19 cellular contexts compared by ENCODE assay signal in genomic region chr18:46385124-46385523, GRCh38.
"Had no signal": no experiment of that assay in that cellular context is flagged by ENCODE, and none has a peak within 500 bp of the region (broad histone marks: within the 10 kb centered on the region; RNA-seq: fewer than 3 reads in every experiment).

No MANE protein-coding gene starts in this region.

- H3K4me3 ChIP-seq: esophagus squamous epithelium, mucosa of descending colon, smooth muscle cell, suprapubic skin, transverse colon, uterus had no signal

- H3K27ac ChIP-seq: parathyroid adenoma, suprapubic skin, transverse colon, uterus had no signal

- H3K4me2 ChIP-seq: smooth muscle cell had no signal

- H2AFZ ChIP-seq: parathyroid adenoma had no signal

- H3K9me3 Mint-ChIP-seq: activated T-helper 1 cell treated with anti-CD3 and anti-CD28 coated beads, Interleukin-12 subunit alpha, Interleukin-12 subunit beta, Interleukin-2, Interleukin-4 antibody, amounts not matched to agents 30 ng/mL and 10 ng/mL and 1 ng/mL, durations not matched to agents 14 hours and 24 hours and 36 hours; effector memory CD8-positive, alpha-beta T cell; stimulated activated naive CD8-positive, alpha-beta T cell treated with anti-CD3 and anti-CD28 coated beads, Interleukin-15, amount 100 ng/mL, for 72 hours; WTC11 had no signal

- H3K4me1 ChIP-seq: uterus had no signal

- H3K9ac ChIP-seq: parathyroid adenoma had no signal

- H3K27me3 Mint-ChIP-seq: activated naive CD8-positive, alpha-beta T cell; stimulated activated naive CD8-positive, alpha-beta T cell treated with anti-CD3 and anti-CD28 coated beads, Interleukin-15, amount 100 ng/mL, for 72 hours had no signal

- H3K9me3 ChIP-seq: esophagus squamous epithelium, mucosa of descending colon, suprapubic skin, transverse colon, uterus had no signal

- H3K4me1 Mint-ChIP-seq: activated CD4-positive, alpha-beta T cell treated with anti-CD3 and anti-CD28 coated beads for 36 hours; stimulated activated naive CD8-positive, alpha-beta T cell treated with anti-CD3 and anti-CD28 coated beads, Interleukin-15, amount 100 ng/mL, for 72 hours had no signal

- H3K4me3 Mint-ChIP-seq: activated CD4-positive, alpha-beta T cell treated with anti-CD3 and anti-CD28 coated beads for 36 hours; activated naive CD8-positive, alpha-beta T cell; activated T-helper 1 cell treated with anti-CD3 and anti-CD28 coated beads, Interleukin-12 subunit alpha, Interleukin-12 subunit beta, Interleukin-2, Interleukin-4 antibody, amounts not matched to agents 30 ng/mL and 10 ng/mL and 1 ng/mL, durations not matched to agents 14 hours and 24 hours and 36 hours; effector memory CD8-positive, alpha-beta T cell; stimulated activated naive CD8-positive, alpha-beta T cell treated with anti-CD3 and anti-CD28 coated beads, Interleukin-15, amount 100 ng/mL, for 72 hours; WTC11 had no signal

- ATAC-seq: activated CD4-positive, alpha-beta T cell treated with anti-CD3 and anti-CD28 coated beads for 36 hours; effector memory CD8-positive, alpha-beta T cell; mucosa of descending colon; sciatic nerve; stimulated activated naive CD8-positive, alpha-beta T cell treated with anti-CD3 and anti-CD28 coated beads, Interleukin-15, amount 100 ng/mL, for 72 hours; WTC11 had no signal

- H3K36me3 ChIP-seq: esophagus squamous epithelium, suprapubic skin, transverse colon, uterus had no signal

- H3K27ac Mint-ChIP-seq: activated CD4-positive, alpha-beta T cell treated with anti-CD3 and anti-CD28 coated beads for 36 hours; activated naive CD8-positive, alpha-beta T cell; activated T-helper 1 cell treated with anti-CD3 and anti-CD28 coated beads, Interleukin-12 subunit alpha, Interleukin-12 subunit beta, Interleukin-2, Interleukin-4 antibody, amounts not matched to agents 30 ng/mL and 10 ng/mL and 1 ng/mL, durations not matched to agents 14 hours and 24 hours and 36 hours; effector memory CD8-positive, alpha-beta T cell; stimulated activated naive CD8-positive, alpha-beta T cell treated with anti-CD3 and anti-CD28 coated beads, Interleukin-15, amount 100 ng/mL, for 72 hours; WTC11 had no signal

- DNase-seq: activated CD4-positive, alpha-beta T cell treated with anti-CD3 and anti-CD28 coated beads for 36 hours; activated CD4-positive, alpha-beta T cell treated with anti-CD3 and anti-CD28 coated beads, Interleukin-2, amount 50 U/mL, for 48 hours; amniotic stem cell; effector memory CD8-positive, alpha-beta T cell; esophagus squamous epithelium; mesenchymal stem cell; mucosa of descending colon; naive B cell; stimulated activated CD4-positive, alpha-beta T cell treated with anti-CD3 and anti-CD28 coated beads, Interleukin-4, amount 100 ng/mL, for 1 hour; stimulated activated naive CD8-positive, alpha-beta T cell treated with anti-CD3 and anti-CD28 coated beads, Interleukin-15, amount 100 ng/mL, for 72 hours; transverse colon; uterus had no signal

- H3K36me3 Mint-ChIP-seq: activated naive CD8-positive, alpha-beta T cell; naive B cell; WTC11 had no signal

- H3K27me3 ChIP-seq: esophagus squamous epithelium, suprapubic skin, transverse colon, uterus had no signal
